In genomic region chr4:101807351-101807750, GRCh38 we compare ENCODE assay signal across 12 cellular contexts. TPM values are rescaled to one million over a fixed set of nuclear protein-coding genes. Genes with fewer than 3 reads are reported as not detected.
DNase-seq lines count a peak whose midpoint lies in the region; ATAC-seq and TF ChIP-seq lines count a peak whose summit lies in the region.
"Had no signal": no experiment of that assay in that cellular context is flagged by ENCODE, and none has a peak within 500 bp of the region (broad histone marks: within the 10 kb centered on the region; RNA-seq: fewer than 3 reads in every experiment).

No MANE protein-coding gene starts in this region.

- no peaks in the 10 kb centered on the region for H3K36me3 ChIP-seq in HCT116 (ENCODE audit: control insufficient read depth in 1 of 2, insufficient read depth in 2 of 2, low read length in 2 of 2)
- no peaks in the 10 kb centered on the region for H3K36me3 ChIP-seq in mucosa of stomach (ENCODE audit: control insufficient read depth, insufficient read depth, low read length)
- no peaks in the 10 kb centered on the region for H3K36me3 ChIP-seq in heart right ventricle
- no peaks in the 10 kb centered on the region for H3K36me3 ChIP-seq in trophoblast cell (ENCODE audit: control insufficient read depth in 1 of 2, insufficient read depth in 2 of 2, low read length in 2 of 2)
- no peaks in the 10 kb centered on the region for H3K36me3 ChIP-seq in gastrocnemius medialis
- H3K36me3 ChIP-seq: lower lobe of right lung, transverse colon had no signal

- WGBS in heart right ventricle, 2 donors = 46 to 53% methylated on average over 2 of the region's 2 CpGs
- WGBS in trophoblast cell (ENCODE audit: extremely low coverage, insufficient coverage, insufficient read length) = no CpG with 5 or more reads among the region's 2 CpGs

- H3K4me2 ChIP-seq in HCT116 (ENCODE audit: low read length) = no peak overlapping the region
- H3K4me2 ChIP-seq in trophoblast cell (ENCODE audit: low read length) = no peak overlapping the region
- H3K4me2 ChIP-seq: GM23338 had no signal

- H4K12ac ChIP-seq in trophoblast cell (ENCODE audit: low read depth, low read length) = no peak overlapping the region

- no peaks in the 10 kb centered on the region for H4K20me1 ChIP-seq in HCT116 (ENCODE audit: insufficient read depth)

- H3K79me1 ChIP-seq in trophoblast cell (ENCODE audit: low read length) = no peaks in the 10 kb centered on the region

- no peak overlapping the region for H3K4ac ChIP-seq in trophoblast cell (ENCODE audit: low read depth, low read length)

- H4K91ac ChIP-seq in trophoblast cell (ENCODE audit: low read depth, low read length) = no peak overlapping the region

- no peaks in the 10 kb centered on the region for H3K79me2 ChIP-seq in HCT116 (ENCODE audit: insufficient read depth, low read length)
- no peaks in the 10 kb centered on the region for H3K79me2 ChIP-seq in trophoblast cell (ENCODE audit: control insufficient read depth, insufficient read depth, low read length, poor library complexity)

- TF ChIP-seq POLR2A in HCT116 (IDR thresholded peaks at IDR 0.05; ENCODE audit: borderline replicate concordance, extremely low read depth, insufficient read depth, insufficient read length) (no peak), gastrocnemius medialis (IDR thresholded peaks at IDR 0.05) (no peak)

- intact Hi-C loops in HCT116 (cut with micrococcal nuclease) = no loop called here
- intact Hi-C loops in heart right ventricle (cut with DNase I) = no loop called here
- intact Hi-C loops in gastrocnemius medialis (cut with DNase I; ENCODE audit: low total_unique reads) = no loop called here

- H3K9me3 ChIP-seq in HCT116 (ENCODE audit: control insufficient read depth in 1 of 2, insufficient read depth in 1 of 2, low read depth in 1 of 2, low read length in 2 of 2) = no peaks in the 10 kb centered on the region
- no peaks in the 10 kb centered on the region for H3K9me3 ChIP-seq in mucosa of stomach (ENCODE audit: control insufficient read depth, low read length)
- no peaks in the 10 kb centered on the region for H3K9me3 ChIP-seq in heart right ventricle
- no peaks in the 10 kb centered on the region for H3K9me3 ChIP-seq in trophoblast cell (ENCODE audit: insufficient read depth, low read depth, low read length)
- H3K9me3 ChIP-seq in gastrocnemius medialis = no peaks in the 10 kb centered on the region
- H3K9me3 ChIP-seq: lower lobe of right lung, transverse colon had no signal

- peak overlapping the region; percentile 20 for H2AFZ ChIP-seq in HCT116 (ENCODE audit: low read depth, low read length, poor library complexity, severe bottlenecking)
- no peak overlapping the region for H2AFZ ChIP-seq in trophoblast cell (ENCODE audit: insufficient read depth, low read length, poor library complexity)
- H2AFZ ChIP-seq: GM23338 had no signal

- no peaks in the 10 kb centered on the region for H3K27me3 ChIP-seq in HCT116 (ENCODE audit: insufficient read depth, low read length)
- no peaks in the 10 kb centered on the region for H3K27me3 ChIP-seq in mucosa of stomach (ENCODE audit: control insufficient read depth, insufficient read depth, low read length)
- no peaks in the 10 kb centered on the region for H3K27me3 ChIP-seq in heart right ventricle
- H3K27me3 ChIP-seq in trophoblast cell (ENCODE audit: insufficient read depth, low read length) = no peaks in the 10 kb centered on the region
- H3K27me3 ChIP-seq in gastrocnemius medialis = no peaks in the 10 kb centered on the region
- H3K27me3 ChIP-seq: transverse colon had no signal

- H3K18ac ChIP-seq in trophoblast cell (ENCODE audit: low read length) = no peak overlapping the region

- TF ChIP-seq CTCF in HCT116 (IDR thresholded peaks at IDR 0.05 in 2 of 3, conservative IDR thresholded peaks at IDR 0.05 in 1 of 3; ENCODE audit: borderline replicate concordance in 1 of 3, insufficient read depth in 1 of 3, low read depth in 2 of 3, low read length in 2 of 3) = no peak
- TF ChIP-seq CTCF in heart right ventricle (IDR thresholded peaks at IDR 0.05) = no peak
- TF ChIP-seq CTCF in gastrocnemius medialis (IDR thresholded peaks at IDR 0.05 in 4 of 5, conservative IDR thresholded peaks at IDR 0.05 in 1 of 5) = no peak

- no peak overlapping the region for H2AK5ac ChIP-seq in trophoblast cell (ENCODE audit: low read length)

- H3K14ac ChIP-seq in trophoblast cell (ENCODE audit: low read length) = no peak overlapping the region

- in situ Hi-C loops in gastrocnemius medialis (cut with MboI; ENCODE audit: low sequenced_read_pairs in 4 of 4) = no loop called here

- no peak for TF ChIP-seq RAD21 in HCT116 (IDR thresholded peaks at IDR 0.05; ENCODE audit: low read depth)

- H4K8ac ChIP-seq in trophoblast cell (ENCODE audit: low read depth, low read length) = no peak overlapping the region

- no peak overlapping the region for H3K27ac ChIP-seq in HCT116 (ENCODE audit: low read depth, low read length)
- no peak overlapping the region for H3K27ac ChIP-seq in heart right ventricle
- no peak overlapping the region for H3K27ac ChIP-seq in trophoblast cell (ENCODE audit: low read depth, low read length)
- no peak overlapping the region for H3K27ac ChIP-seq in gastrocnemius medialis
- H3K27ac ChIP-seq: lower lobe of right lung, transverse colon had no signal

- CTCF ChIA-PET in HCT116 (lab: Charles Lee) = no interaction called here

- RAD21 ChIA-PET in HCT116 (lab: Charles Lee; ENCODE audit: low non-redundant PET in 1 of 2, low total read pairs in 2 of 2, uncharacterized antibody in 2 of 2, unreplicated experiment in 2 of 2) = no interaction called here

- H3K4me3 ChIP-seq in HCT116 (replicated peaks in 1 of 2; ENCODE audit: low read depth in 1 of 2, low read length in 2 of 2) = no peak overlapping the region
- H3K4me3 ChIP-seq in mucosa of stomach (ENCODE audit: low read length) = no peak overlapping the region
- H3K4me3 ChIP-seq in heart right ventricle = no peak overlapping the region
- no peak overlapping the region for H3K4me3 ChIP-seq in trophoblast cell (ENCODE audit: low read depth, low read length)
- H3K4me3 ChIP-seq in gastrocnemius medialis = no peak overlapping the region
- H3K4me3 ChIP-seq: GM23338, lower lobe of right lung, transverse colon had no signal

- no peak for DNase-seq in HCT116 (ENCODE audit: low read depth, low spot score)
- DNase-seq in heart right ventricle = no peak
- no peak for DNase-seq in trophoblast cell
- DNase-seq in iPS-NIHi11 (ENCODE audit: low spot score) = no peak
- DNase-seq in gastrocnemius medialis = no peak
- DNase-seq: Calu3, lower lobe of right lung, transverse colon had no signal

- H3K9ac ChIP-seq in HCT116 (ENCODE audit: low read length) (no peak overlapping the region), mucosa of stomach (ENCODE audit: low read length) (peak overlapping the region; percentile 15), trophoblast cell (ENCODE audit: low read length) (no peak overlapping the region)

- H3K9me2 ChIP-seq in HCT116 (ENCODE audit: insufficient read depth) = no peaks in the 10 kb centered on the region; the same call in 1 of the 2 replicates

- peak; percentile 33 for ATAC-seq in GM18867 (IDR thresholded peaks at IDR 0.05; ENCODE audit: unreplicated experiment)
- ATAC-seq in HCT116 = no peak
- peak; percentile 32 for ATAC-seq in HG03439 (IDR thresholded peaks at IDR 0.05; ENCODE audit: unreplicated experiment)
- ATAC-seq in heart right ventricle = no peak
- no peak for ATAC-seq in gastrocnemius medialis
- ATAC-seq: GM23338 had no signal

- POLR2A ChIA-PET in HCT116 (lab: Charles Lee) = no interaction called here

- H2BK120ac ChIP-seq in trophoblast cell (ENCODE audit: insufficient read depth, low read length, poor library complexity) = no peak overlapping the region

- H2BK5ac ChIP-seq in trophoblast cell (ENCODE audit: low read depth, low read length, poor library complexity) = no peak overlapping the region

- no peak overlapping the region for H2BK12ac ChIP-seq in trophoblast cell (ENCODE audit: low read length)

- H3K4me1 ChIP-seq in HCT116 (ENCODE audit: control insufficient read depth in 1 of 2, insufficient read depth in 2 of 2, low read length in 2 of 2) = no peaks in the 10 kb centered on the region
- H3K4me1 ChIP-seq in mucosa of stomach (ENCODE audit: control insufficient read depth, insufficient read depth, low read length) = no peaks in the 10 kb centered on the region
- H3K4me1 ChIP-seq in heart right ventricle = no peaks in the 10 kb centered on the region
- H3K4me1 ChIP-seq in trophoblast cell (ENCODE audit: control insufficient read depth in 1 of 2, insufficient read depth in 2 of 2, low read length in 2 of 2) = no peaks in the 10 kb centered on the region
- H3K4me1 ChIP-seq in gastrocnemius medialis = no peaks in the 10 kb centered on the region
- H3K4me1 ChIP-seq: lower lobe of right lung, transverse colon had no signal

- no TSS peak for BruUV-seq in HCT116 (replicated peaks; lab: Mats Ljungman, UMichigan)

- no peak overlapping the region for H3K23ac ChIP-seq in trophoblast cell (ENCODE audit: low read length)

TF ChIP-seq in HCT116, 20 proteins besides CTCF, POLR2A, EP300 and RAD21 (continues in another document):
- TF ChIP-seq ELF1 (IDR thresholded peaks at IDR 0.05; ENCODE audit: borderline replicate concordance, low read depth) (no peak), SP1 (IDR thresholded peaks at IDR 0.05; ENCODE audit: low read depth) (no peak), SIN3A (IDR thresholded peaks at IDR 0.05; ENCODE audit: low read depth) (no peak), FOSL1 (IDR thresholded peaks at IDR 0.05; ENCODE audit: low read depth) (no peak), ATF3 (IDR thresholded peaks at IDR 0.05) (no peak), ZNF274 (IDR thresholded peaks at IDR 0.05; ENCODE audit: low read depth, low read length) (no peak), SRF (IDR thresholded peaks at IDR 0.05; ENCODE audit: low read depth) (no peak), POLR2AphosphoS5 (IDR thresholded peaks at IDR 0.05; ENCODE audit: low read depth, low read length) (no peak), ZFX (IDR thresholded peaks at IDR 0.05) (no peak), JUND (IDR thresholded peaks at IDR 0.05) (no peak), YY1 (IDR thresholded peaks at IDR 0.05; ENCODE audit: extremely low read depth, insufficient replicate concordance, low read depth, low read length) (no peak), CBX3 (IDR thresholded peaks at IDR 0.05; ENCODE audit: low read depth) (no peak), EZH2 (IDR thresholded peaks at IDR 0.05) (no peak)

RNA-seq across cellular contexts. Expression of gene BANK1, which starts 16.8 kb away (rescaled TPM):
- total RNA-seq in HCT116 (2021; ENCODE audit: unreplicated experiment) (2.4 TPM), heart right ventricle (1 to 10 TPM in 1 of 10 donors, under 1 TPM in 6, not detected in 3; 0.08 to 1.1 (median 0.35) TPM), gastrocnemius medialis (under 1 TPM; 0.10 to 0.91 (median 0.26) TPM)
- 3.3 and 3.9 TPM in 2 replicates for polyA plus RNA-seq in HCT116 (2012)
- under 1 TPM; 0.29 to 0.43 TPM for polyA plus RNA-seq in heart right ventricle
- polyA plus RNA-seq in trophoblast cell (2013) = 0.21 and 0.31 TPM in 2 replicates

Comparison
In these comparisons a context has a peak if more than half of its experiments do, and no peak if none do; other contexts are left out.
1. ATAC-seq: peak in GM18867 (single experiment) and HG03439 (single experiment); none in HCT116 (single experiment), heart right ventricle (0 of 8) and gastrocnemius medialis (0 of 2).